1 cellular context compared by ENCODE assay signal in the genomic region with DNA sequence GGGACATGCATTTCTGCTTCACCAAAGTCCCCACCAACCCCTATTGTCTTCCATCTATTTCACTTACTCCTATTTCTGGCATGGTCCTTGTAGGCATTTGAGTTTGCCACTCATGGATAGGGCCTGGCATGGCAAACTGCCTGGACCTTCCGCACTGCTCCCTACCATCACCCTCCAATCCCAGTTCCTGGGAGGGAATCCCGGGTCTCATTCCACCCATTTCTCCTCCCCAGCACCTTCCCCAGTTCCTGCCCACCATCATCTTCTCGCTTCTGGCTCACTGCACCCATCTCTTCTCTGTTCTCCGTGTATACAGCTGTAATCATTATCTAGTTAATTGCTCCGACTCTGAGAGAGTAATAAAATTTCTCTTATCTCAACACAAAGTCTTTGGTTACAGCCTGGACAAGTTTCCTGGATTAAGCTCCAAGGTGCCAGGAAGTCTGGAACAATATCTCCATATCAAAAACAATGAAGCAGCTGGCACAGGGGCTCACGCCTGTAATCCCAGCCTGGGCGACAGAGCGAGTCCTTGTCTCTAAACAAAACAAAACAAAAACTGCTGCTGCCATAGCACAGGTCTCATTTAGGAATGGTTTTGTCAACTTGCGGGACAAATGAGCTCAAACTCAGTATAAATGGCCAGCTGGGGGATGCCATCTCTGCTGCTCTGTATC.
TF ChIP-seq lines count a peak whose summit lies in the region.

No MANE protein-coding gene starts in this region.

TF ChIP-seq in HCT116, 20 proteins besides CTCF, POLR2A, EP300 and RAD21 (continued from another document):
- TF ChIP-seq ZBTB33 (IDR thresholded peaks at IDR 0.05; ENCODE audit: extremely low read depth, insufficient replicate concordance, low read length): no peak
- no peak; the same call in 1 of the 2 replicates for TF ChIP-seq POLR2AphosphoS5 (IDR thresholded peaks at IDR 0.05; ENCODE audit: low read depth, low read length)
- TF ChIP-seq SRF (IDR thresholded peaks at IDR 0.05; ENCODE audit: low read depth): no peak
- no peak for TF ChIP-seq EZH2phosphoT487 (IDR thresholded peaks at IDR 0.05; ENCODE audit: borderline replicate concordance)
- TF ChIP-seq EGR1 (IDR thresholded peaks at IDR 0.05; ENCODE audit: low read depth): no peak
- TF ChIP-seq REST (IDR thresholded peaks at IDR 0.05; ENCODE audit: low read depth): no peak
- TF ChIP-seq SIN3A (IDR thresholded peaks at IDR 0.05; ENCODE audit: low read depth): no peak
- TF ChIP-seq EZH2 (IDR thresholded peaks at IDR 0.05): no peak
- TF ChIP-seq, protein P1, sequence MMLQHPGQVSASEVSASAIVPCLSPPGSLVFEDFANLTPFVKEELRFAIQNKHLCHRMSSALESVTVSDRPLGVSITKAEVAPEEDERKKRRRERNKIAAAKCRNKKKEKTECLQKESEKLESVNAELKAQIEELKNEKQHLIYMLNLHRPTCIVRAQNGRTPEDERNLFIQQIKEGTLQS (IDR thresholded peaks at IDR 0.05): no peak
- no peak for TF ChIP-seq CBX3 (IDR thresholded peaks at IDR 0.05; ENCODE audit: low read depth)
- no peak for TF ChIP-seq ZNF274 (IDR thresholded peaks at IDR 0.05; ENCODE audit: low read depth, low read length)
- no peak for TF ChIP-seq MAX (IDR thresholded peaks at IDR 0.05)
